18 cellular contexts compared by ENCODE assay signal in genomic region chr2:36820942-36821605, GRCh38.
DNase-seq lines count a peak whose midpoint lies in the region; ATAC-seq and TF ChIP-seq lines count a peak whose summit lies in the region.
"Had no signal": no experiment of that assay in that cellular context is flagged by ENCODE, and none has a peak within 500 bp of the region (broad histone marks: within the 10 kb centered on the region; RNA-seq: fewer than 3 reads in every experiment).

No MANE protein-coding gene starts in this region.

- no peak for TF ChIP-seq POLR2A in upper lobe of left lung (IDR thresholded peaks at IDR 0.05)

- no peaks in the 10 kb centered on the region for H3K36me3 ChIP-seq in subcutaneous abdominal adipose tissue (ENCODE audit: control insufficient read depth in 5 of 5, insufficient read depth in 5 of 5, low read length in 5 of 5)
- H3K36me3 ChIP-seq in upper lobe of left lung: no peaks in the 10 kb centered on the region
- H3K36me3 ChIP-seq: BLaER1, gastroesophageal sphincter, tibial artery had no signal

- H3K9me3 ChIP-seq in subcutaneous abdominal adipose tissue (ENCODE audit: control insufficient read depth in 5 of 5, low read length in 5 of 5) (no peaks in the 10 kb centered on the region), upper lobe of left lung (no peaks in the 10 kb centered on the region)
- H3K9me3 ChIP-seq: BLaER1, gastroesophageal sphincter, tibial artery had no signal

- ATAC-seq in GM21367 (IDR thresholded peaks at IDR 0.05; ENCODE audit: unreplicated experiment) (no peak), upper lobe of left lung (ENCODE audit: low FRiP score in 2 of 2) (no peak)
- ATAC-seq: gastroesophageal sphincter had no signal

- DNase-seq in NCI-H1105 treated with DMSO at 0.1 percent for 48 hours (lab: John Stamatoyannopoulos, UW): peak; percentile 5
- no peak for DNase-seq in NCI-H1105 (lab: John Stamatoyannopoulos, UW)
- peak; percentile 98 for DNase-seq in NCI-H510A treated with DMSO at 0.1 percent for 48 hours (lab: John Stamatoyannopoulos, UW)
- peak; percentile 39 for DNase-seq in fibroblast of gingiva (ENCODE audit: low read depth)
- no peak for DNase-seq in GM10266 (ENCODE audit: extremely low spot score)
- no peak for DNase-seq in upper lobe of left lung
- DNase-seq: 8988T; activated effector memory CD4-positive, alpha-beta T cell treated with Interleukin-2 at 50 U/mL for 16 hours; DND-41; H7; mesendoderm; NCI-H2171 treated with DMSO at 0.1 percent for 48 hours; stimulated activated CD4-positive, alpha-beta T cell treated with anti-CD3 and anti-CD28 coated beads, Interleukin-4, amount 100 ng/mL, for 4 hours; tibial artery had no signal

- H3K9ac ChIP-seq in subcutaneous abdominal adipose tissue (ENCODE audit: low read length in 5 of 5): no peak overlapping the region
- H3K9ac ChIP-seq: BLaER1 had no signal

- no peaks in the 10 kb centered on the region for H3K27me3 ChIP-seq in subcutaneous abdominal adipose tissue (ENCODE audit: control insufficient read depth in 5 of 5, insufficient read depth in 4 of 5, low read length in 5 of 5)
- H3K27me3 ChIP-seq in upper lobe of left lung: no peaks in the 10 kb centered on the region
- H3K27me3 ChIP-seq: BLaER1, tibial artery had no signal

- H3K27ac ChIP-seq in subcutaneous abdominal adipose tissue (ENCODE audit: low read depth, low read length): peak overlapping the region; percentile 88
- no peak overlapping the region for H3K27ac ChIP-seq in upper lobe of left lung
- H3K27ac ChIP-seq: BLaER1, gastroesophageal sphincter, tibial artery had no signal

- TF ChIP-seq EP300 in upper lobe of left lung (IDR thresholded peaks at IDR 0.05): no peak

- H3K4me3 ChIP-seq in subcutaneous abdominal adipose tissue (ENCODE audit: low read depth in 1 of 5, low read length in 5 of 5) (peak overlapping the region in 1 of 5 donors; percentile 30), upper lobe of left lung (no peak overlapping the region)
- H3K4me3 ChIP-seq: BLaER1, gastroesophageal sphincter, tibial artery had no signal

- H3K4me1 ChIP-seq in subcutaneous abdominal adipose tissue (ENCODE audit: control insufficient read depth in 5 of 5, insufficient read depth in 5 of 5, low read length in 5 of 5): peaks cover 3 to 67% (median 51%) of the 10 kb centered on the region in 5 donors
- H3K4me1 ChIP-seq in upper lobe of left lung: no peaks in the 10 kb centered on the region
- H3K4me1 ChIP-seq: BLaER1, gastroesophageal sphincter had no signal

- TF ChIP-seq CTCF in GM10266 (IDR thresholded peaks at IDR 0.05; ENCODE audit: control insufficient read depth, insufficient read depth, low read depth, missing control alignments) (no peak), upper lobe of left lung (IDR thresholded peaks at IDR 0.05) (no peak)

- 72 to 85% methylated on average over 7 of the region's 7 CpGs for WGBS in upper lobe of left lung, 2 donors

Comparison
In these comparisons a context has a peak if more than half of its experiments do, and no peak if none do; other contexts are left out.
1. DNase-seq: peak in NCI-H1105 treated with DMSO at 0.1 percent for 48 hours (single experiment), NCI-H510A treated with DMSO at 0.1 percent for 48 hours (single experiment) and fibroblast of gingiva (single experiment); none in NCI-H1105 (single experiment), GM10266 (single experiment) and upper lobe of left lung (0 of 2).